ENCODE assay signal across 12 cellular contexts in the genomic region with DNA sequence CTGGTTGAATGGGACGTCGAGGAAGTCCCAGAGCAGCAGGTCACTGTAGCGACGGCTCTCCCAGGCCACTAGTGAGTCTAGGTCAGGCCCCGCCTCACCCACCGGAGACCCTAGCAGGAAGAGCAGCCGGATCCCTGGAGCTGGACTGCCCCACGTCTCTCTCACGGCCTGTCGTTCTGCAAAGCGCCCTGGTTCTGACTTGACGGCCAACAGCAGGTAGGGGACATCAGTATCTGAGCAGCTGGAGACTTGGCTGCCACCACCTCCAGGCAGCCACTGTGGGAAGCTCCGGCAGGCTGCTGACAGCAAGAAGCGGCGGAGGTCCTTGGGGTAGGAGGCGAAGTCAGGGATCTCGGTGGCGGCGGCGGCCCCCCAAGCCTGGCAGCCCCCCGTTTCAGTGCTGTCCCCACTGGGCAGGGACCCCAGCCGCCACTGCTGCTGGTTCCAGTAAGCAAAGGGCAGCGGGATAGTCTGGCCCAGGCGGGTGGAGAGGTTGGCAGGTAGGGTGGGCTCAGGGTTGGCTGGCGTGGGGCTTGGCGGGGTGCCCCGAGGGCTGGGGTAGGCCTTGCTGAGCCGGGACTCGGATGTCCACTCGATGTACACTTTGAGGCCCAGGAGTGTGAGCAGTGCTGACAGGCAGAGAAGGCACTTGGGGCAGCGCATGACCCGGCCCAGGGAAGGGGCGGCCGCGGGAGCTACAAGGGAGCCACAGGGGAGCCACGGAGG. TPM values are rescaled to one million over a fixed set of nuclear protein-coding genes. Genes with fewer than 3 reads are reported as not detected.
DNase-seq lines count a peak whose midpoint lies in the region; ATAC-seq, FAIRE-seq and TF ChIP-seq lines count a peak whose summit lies in the region.
"Had no signal": no experiment of that assay in that cellular context is flagged by ENCODE, and none has a peak within 500 bp of the region (broad histone marks: within the 10 kb centered on the region; RNA-seq: fewer than 3 reads in every experiment).

No MANE protein-coding gene starts in this region.

- H3K27ac ChIP-seq in HL-60 (replicated peaks) (peak overlapping the region; percentile 86), keratinocyte (ENCODE audit: control insufficient read depth, insufficient read depth, low read length) (peak overlapping the region; percentile 69), skeletal muscle tissue (ENCODE audit: low read depth, low read length) (no peak overlapping the region), brain microvascular endothelial cell (no peak overlapping the region)

- peaks cover 37% of the 10 kb centered on the region for H3K36me3 Mint-ChIP-seq in MCF 10A (ENCODE audit: insufficient read depth, unreplicated experiment)

- ATAC-seq in HG03442 (IDR thresholded peaks at IDR 0.05; ENCODE audit: unreplicated experiment), result no peak
- no peak for ATAC-seq in GM18907 (IDR thresholded peaks at IDR 0.05; ENCODE audit: unreplicated experiment)

- H3K4me2 ChIP-seq in keratinocyte (ENCODE audit: control insufficient read depth, extremely low read depth, insufficient read depth, low read depth, low read length), result peak overlapping the region; percentile 92

- peak overlapping the region; percentile 76 for H3K4me3 ChIP-seq in HL-60 (replicated peaks; ENCODE audit: insufficient read depth, low read length)
- peak overlapping the region; percentile 55 to 81 (median 59) for H3K4me3 ChIP-seq in keratinocyte (ENCODE audit: control insufficient read depth in 2 of 3, extremely low read depth in 1 of 3, insufficient read depth in 2 of 3, low read depth in 1 of 3, low read length in 3 of 3)
- peak overlapping the region; percentile 19 to 73 (median 68) for H3K4me3 ChIP-seq in skeletal muscle tissue (ENCODE audit: low read length in 3 of 3)
- no peak overlapping the region for H3K4me3 ChIP-seq in brain microvascular endothelial cell (ENCODE audit: low read depth, low read length)

- FAIRE-seq in keratinocyte (lab: Jason Lieb, UNC), result no peak

- intact Hi-C loops in MCF 10A (cut with micrococcal nuclease), result no loop called here

- H4K20me1 ChIP-seq in keratinocyte (ENCODE audit: control insufficient read depth, extremely low read depth, insufficient read depth, low read length), result no peaks in the 10 kb centered on the region

- H3K36me3 ChIP-seq in keratinocyte (ENCODE audit: control insufficient read depth in 2 of 2, extremely low read depth in 1 of 2, insufficient read depth in 2 of 2, low read length in 2 of 2), result peaks cover 11 to 12% of the 10 kb centered on the region in 2 experiments
- H3K36me3 ChIP-seq in skeletal muscle tissue (ENCODE audit: control insufficient read depth in 3 of 3, insufficient read depth in 3 of 3, low read length in 3 of 3), result peaks cover 43 to 51% (median 48%) of the 10 kb centered on the region in 3 donors
- H3K36me3 ChIP-seq in brain microvascular endothelial cell (replicated peaks), result peaks cover 13% of the 10 kb centered on the region

- H3K9me3 ChIP-seq in keratinocyte (ENCODE audit: control insufficient read depth, low read depth, low read length) (no peaks in the 10 kb centered on the region), skeletal muscle tissue (ENCODE audit: control insufficient read depth in 3 of 3, low read length in 3 of 3) (no peaks in the 10 kb centered on the region)
- H3K9me3 ChIP-seq: thyroid gland had no signal

- TF ChIP-seq CTCF in HL-60 (IDR thresholded peaks at IDR 0.05; ENCODE audit: insufficient read depth, low read length) (no peak), MCF 10A (IDR thresholded peaks at IDR 0.05; ENCODE audit: unreplicated experiment) (no peak), keratinocyte (optimal IDR thresholded peaks at IDR 0.05 in 1 of 3, IDR thresholded peaks at IDR 0.05 in 1 of 3, conservative IDR thresholded peaks at IDR 0.05 in 1 of 3; ENCODE audit: extremely low read depth in 1 of 3, insufficient read depth in 2 of 3, low read length in 3 of 3) (no peak), brain microvascular endothelial cell (IDR thresholded peaks at IDR 0.05; ENCODE audit: low read depth, low read length, missing control alignments) (no peak)

- BruUV-seq in MCF 10A (replicated peaks; lab: Mats Ljungman, UMichigan), result no TSS peak

- H2AFZ ChIP-seq in keratinocyte (ENCODE audit: control insufficient read depth, low read length), result no peak overlapping the region

- CTCF ChIA-PET in MCF 10A (lab: Yijun Ruan, JAX), result interaction anchor here (0.5 kb wide), 1 partner anchor 47 kb away, joined by 3 read pairs; no protein-coding TSS in a partner anchor

- H3K9ac ChIP-seq in keratinocyte (ENCODE audit: control insufficient read depth, extremely low read depth, insufficient read depth, low read length), result peak overlapping the region; percentile 83
- peak overlapping the region; percentile 53 to 80 (median 76) for H3K9ac ChIP-seq in skeletal muscle tissue (ENCODE audit: low read depth in 1 of 3, low read length in 3 of 3)

- peaks cover 8% of the 10 kb centered on the region for H3K4me1 Mint-ChIP-seq in MCF 10A (ENCODE audit: insufficient read depth, unreplicated experiment)

- POLR2A ChIA-PET in MCF 10A (lab: Yijun Ruan, JAX), result interaction anchor here (0.9 to 2.0 kb wide), 2 partner anchors 11 to 13 kb away, joined by 3 to 6 read pairs; partner anchors contain the start of gene DMAC2

- in situ Hi-C loops in brain microvascular endothelial cell (cut with HindIII; ENCODE audit: low pct_ligation_motif_present, low sequenced_read_pairs), result no loop called here

- no peaks in the 10 kb centered on the region for H3K9me3 Mint-ChIP-seq in MCF 10A (ENCODE audit: unreplicated experiment)

- no peaks in the 10 kb centered on the region for H3K27me3 ChIP-seq in HL-60 (ENCODE audit: insufficient read depth, poor library complexity, severe bottlenecking)
- H3K27me3 ChIP-seq in keratinocyte (ENCODE audit: control insufficient read depth, extremely low read depth, insufficient read depth, low read length), result no peaks in the 10 kb centered on the region
- no peaks in the 10 kb centered on the region for H3K27me3 ChIP-seq in skeletal muscle tissue (ENCODE audit: control insufficient read depth in 3 of 3, insufficient read depth in 3 of 3, low read length in 3 of 3)
- H3K27me3 ChIP-seq in brain microvascular endothelial cell (replicated peaks), result no peaks in the 10 kb centered on the region
- H3K27me3 ChIP-seq: thyroid gland had no signal

- no peaks in the 10 kb centered on the region for H3K27me3 Mint-ChIP-seq in MCF 10A (ENCODE audit: insufficient read depth, unreplicated experiment)

- H3K4me1 ChIP-seq in keratinocyte (ENCODE audit: control insufficient read depth, extremely low read depth, insufficient read depth, low read length), result peaks cover 17% of the 10 kb centered on the region
- peaks cover 22 to 37% (median 37%) of the 10 kb centered on the region in 3 donors for H3K4me1 ChIP-seq in skeletal muscle tissue (ENCODE audit: control insufficient read depth in 3 of 3, insufficient read depth in 3 of 3, low read length in 3 of 3)

- no peak overlapping the region for H3K4me3 Mint-ChIP-seq in MCF 10A (ENCODE audit: unreplicated experiment)

- H3K27ac Mint-ChIP-seq in MCF 10A (ENCODE audit: low read depth, unreplicated experiment), result peak overlapping the region; percentile 29

- H3K9me1 ChIP-seq in keratinocyte (ENCODE audit: control insufficient read depth, extremely low read depth, insufficient read depth, low read length), result no peaks in the 10 kb centered on the region

- no peak for DNase-seq in HL-60 (ENCODE audit: low read depth in 1 of 2, low spot score in 1 of 2)
- DNase-seq in MCF 10A (ENCODE audit: unreplicated experiment), result no peak
- DNase-seq in keratinocyte (ENCODE audit: low read depth, low spot score), result no peak
- DNase-seq in brain microvascular endothelial cell, result no peak
- DNase-seq in NCI-H1436 treated with DMSO at 0.1 percent for 48 hours (lab: John Stamatoyannopoulos, UW), result no peak
- DNase-seq: activated CD4-positive, alpha-beta T cell treated with anti-CD3 and anti-CD28 coated beads, Interleukin-2, amount 50 U/mL, for 4 hours had no signal

- dilution Hi-C loops in keratinocyte (cut with MboI; ENCODE audit: extremely low pct_ligation_motif_present, low sequenced_read_pairs), result no loop called here

- H3K79me2 ChIP-seq in keratinocyte (ENCODE audit: control insufficient read depth, insufficient read depth, low read length), result peaks cover 1% of the 10 kb centered on the region

RNA-seq across cellular contexts. Expression of gene B3GNT8, which starts 0.9 kb away (rescaled TPM):
- total RNA-seq in MCF 10A (2022) (not detected in 2 replicates), skeletal muscle tissue (0.52 TPM)
- 0.45 to 1.8 TPM (median 0.97 TPM) in 3 replicates for polyA plus RNA-seq in keratinocyte
- polyA plus RNA-seq in keratinocyte (2011; ENCODE audit: low read depth), result 1.9 TPM
- 0.22 and 0.87 TPM in 2 replicates for polyA plus RNA-seq in keratinocyte (2011; cell fraction: cytosol; rRNA removed)
- polyA plus RNA-seq in keratinocyte (2011; cell fraction: nucleus; rRNA removed), result 1.4 and 1.6 TPM in 2 replicates
- 2.9 and 3.2 TPM in 2 replicates for polyA plus RNA-seq in keratinocyte (2012; ENCODE audit: low replicate concordance)
- 0.26 to 0.49 TPM (median 0.36 TPM) in 3 replicates for polyA minus RNA-seq in keratinocyte
- 2.7 TPM for polyA minus RNA-seq in keratinocyte (2011; cell fraction: cytosol; rRNA and poly(A)+ RNA removed)
- 0.62 and 1.7 TPM in 2 replicates for polyA minus RNA-seq in keratinocyte (2011; cell fraction: nucleus; rRNA and poly(A)+ RNA removed)

RNA-seq across cellular contexts. Expression of gene DMAC2, which starts 13.4 kb away (rescaled TPM):
- total RNA-seq in MCF 10A (2022) (27.7 and 34.8 TPM in 2 replicates), skeletal muscle tissue (23.5 TPM)
- 45.3 to 64.0 TPM (median 45.6 TPM) in 3 replicates for polyA plus RNA-seq in keratinocyte
- 30.6 TPM for polyA plus RNA-seq in keratinocyte (2011; ENCODE audit: low read depth)
- 57.1 and 81.4 TPM in 2 replicates for polyA plus RNA-seq in keratinocyte (2011; cell fraction: cytosol; rRNA removed)
- 39.8 and 51.4 TPM in 2 replicates for polyA plus RNA-seq in keratinocyte (2011; cell fraction: nucleus; rRNA removed)
- polyA plus RNA-seq in keratinocyte (2012; ENCODE audit: low replicate concordance), result 37.1 and 51.0 TPM in 2 replicates
- polyA minus RNA-seq in keratinocyte, result 49.0 to 61.4 TPM (median 61.2 TPM) in 3 replicates
- 82.3 TPM for polyA minus RNA-seq in keratinocyte (2011; cell fraction: cytosol; rRNA and poly(A)+ RNA removed)
- polyA minus RNA-seq in keratinocyte (2011; cell fraction: nucleus; rRNA and poly(A)+ RNA removed), result 22.8 and 24.7 TPM in 2 replicates

RNA-seq across cellular contexts. Expression of gene ERICH4, which starts 16.7 kb away (rescaled TPM):
- total RNA-seq in MCF 10A (2022) (not detected in 2 replicates), skeletal muscle tissue (not detected)
- not detected in 3 replicates for polyA plus RNA-seq in keratinocyte
- not detected for polyA plus RNA-seq in keratinocyte (2011; ENCODE audit: low read depth)
- not detected in 2 replicates for polyA plus RNA-seq in keratinocyte (2011; cell fraction: cytosol; rRNA removed)
- not detected in 2 replicates for polyA plus RNA-seq in keratinocyte (2011; cell fraction: nucleus; rRNA removed)
- not detected in 2 replicates for polyA plus RNA-seq in keratinocyte (2012; ENCODE audit: low replicate concordance)
- not detected in 3 replicates for polyA minus RNA-seq in keratinocyte
- polyA minus RNA-seq in keratinocyte (2011; cell fraction: cytosol; rRNA and poly(A)+ RNA removed), result not detected
- polyA minus RNA-seq in keratinocyte (2011; cell fraction: nucleus; rRNA and poly(A)+ RNA removed), result not detected in 2 replicates
- total RNA-seq: epithelial cell of proximal tubule, renal cortical epithelial cell, thyroid gland had no signal

RNA-seq across cellular contexts. Expression of gene BCKDHA, which starts 28.7 kb away (rescaled TPM):
- 29.1 and 33.6 TPM in 2 replicates for total RNA-seq in MCF 10A (2022)
- polyA plus RNA-seq in keratinocyte, result 7.5 to 13.3 TPM (median 8.3 TPM) in 3 replicates
- polyA plus RNA-seq in keratinocyte (2011; ENCODE audit: low read depth), result 17.2 TPM
- 4.0 and 10.9 TPM in 2 replicates for polyA plus RNA-seq in keratinocyte (2011; cell fraction: cytosol; rRNA removed)
- polyA plus RNA-seq in keratinocyte (2011; cell fraction: nucleus; rRNA removed), result 8.5 and 12.7 TPM in 2 replicates
- 10.0 and 11.7 TPM in 2 replicates for polyA plus RNA-seq in keratinocyte (2012; ENCODE audit: low replicate concordance)
- polyA minus RNA-seq in keratinocyte, result 5.5 to 10.0 TPM (median 7.3 TPM) in 3 replicates
- polyA minus RNA-seq in keratinocyte (2011; cell fraction: cytosol; rRNA and poly(A)+ RNA removed), result 24.0 TPM
- 6.4 and 8.4 TPM in 2 replicates for polyA minus RNA-seq in keratinocyte (2011; cell fraction: nucleus; rRNA and poly(A)+ RNA removed)
- 46.4 TPM for total RNA-seq in skeletal muscle tissue

RNA-seq across cellular contexts. Expression of gene EXOSC5, which starts 29.1 kb away (rescaled TPM):
- total RNA-seq in MCF 10A (2022) (38.1 and 45.8 TPM in 2 replicates), skeletal muscle tissue (13.0 TPM)
- 12.5 to 18.2 TPM (median 14.7 TPM) in 3 replicates for polyA plus RNA-seq in keratinocyte
- 5.2 TPM for polyA plus RNA-seq in keratinocyte (2011; ENCODE audit: low read depth)
- polyA plus RNA-seq in keratinocyte (2011; cell fraction: cytosol; rRNA removed), result 9.8 and 17.2 TPM in 2 replicates
- 8.0 and 9.1 TPM in 2 replicates for polyA plus RNA-seq in keratinocyte (2011; cell fraction: nucleus; rRNA removed)
- 17.8 and 27.7 TPM in 2 replicates for polyA plus RNA-seq in keratinocyte (2012; ENCODE audit: low replicate concordance)
- 3.7 to 11.7 TPM (median 4.7 TPM) in 3 replicates for polyA minus RNA-seq in keratinocyte
- polyA minus RNA-seq in keratinocyte (2011; cell fraction: cytosol; rRNA and poly(A)+ RNA removed), result 15.2 TPM
- polyA minus RNA-seq in keratinocyte (2011; cell fraction: nucleus; rRNA and poly(A)+ RNA removed), result 4.9 and 7.4 TPM in 2 replicates

Comparison
In these comparisons a context has a peak if more than half of its experiments do, and no peak if none do; other contexts are left out.
1. H3K27ac ChIP-seq: peak in HL-60 (single experiment) and keratinocyte (single experiment); none in skeletal muscle tissue (single experiment) and brain microvascular endothelial cell (single experiment).